23 cellular contexts compared by ENCODE assay signal in the genomic region with DNA sequence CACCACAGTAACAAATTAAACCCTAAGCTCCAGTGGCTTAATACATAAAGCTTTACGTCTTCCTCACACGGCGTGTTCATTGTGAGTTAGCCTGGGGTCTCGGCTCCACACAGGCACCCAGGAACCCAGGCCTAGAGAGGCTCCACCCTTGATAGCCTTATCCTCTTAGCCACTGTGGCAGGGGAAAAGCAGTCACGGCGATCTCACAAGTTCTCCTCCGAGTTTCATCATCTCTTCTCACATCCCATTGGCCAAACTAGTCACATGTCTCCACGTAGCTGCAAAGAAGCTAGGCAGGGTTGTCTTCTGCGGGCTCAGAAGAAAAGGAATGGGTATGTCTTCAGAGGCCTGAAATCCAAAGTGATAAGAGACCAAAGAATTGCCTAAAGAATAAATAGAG.
"Had no signal": no experiment of that assay in that cellular context is flagged by ENCODE, and none has a peak within 500 bp of the region (broad histone marks: within the 10 kb centered on the region; RNA-seq: fewer than 3 reads in every experiment).

No MANE protein-coding gene starts in this region.

- H3K36me3 Mint-ChIP-seq: naive thymus-derived CD8-positive, alpha-beta T cell had no signal

- H3K4me3 ChIP-seq: esophagus squamous epithelium, psoas muscle, transverse colon, uterus had no signal

- H3K27me3 ChIP-seq: transverse colon had no signal

- H3K4me3 Mint-ChIP-seq: activated B cell treated with CpG ODN at 0.5 μM for 24 hours; activated T-cell treated with anti-CD3 and anti-CD28 coated beads, Interleukin-2, amount 50 U/mL, for 4 hours; activated T-helper 17 cell treated with anti-CD3 and anti-CD28 coated beads, Interleukin-2, amount 50 U/mL, for 72 hours; dendritic cell treated with granulocyte-macrophage colony-stimulating factor and Interleukin-4, amounts not matched to agents 40 ng/mL and 50 ng/mL, for 4 days; naive thymus-derived CD8-positive, alpha-beta T cell; neural crest cell had no signal

- ATAC-seq: activated T-cell treated with anti-CD3 and anti-CD28 coated beads, Interleukin-2, amount 50 U/mL, for 4 hours; activated T-helper 17 cell treated with anti-CD3 and anti-CD28 coated beads, Interleukin-2, amount 50 U/mL, for 72 hours; naive thymus-derived CD8-positive, alpha-beta T cell had no signal

- H3K4me1 ChIP-seq: esophagus squamous epithelium, parathyroid adenoma, psoas muscle, transverse colon, uterus had no signal

- H3K27ac Mint-ChIP-seq: activated B cell treated with CpG ODN at 0.5 μM for 24 hours; activated T-helper 17 cell treated with anti-CD3 and anti-CD28 coated beads, Interleukin-2, amount 50 U/mL, for 72 hours; dendritic cell treated with granulocyte-macrophage colony-stimulating factor and Interleukin-4, amounts not matched to agents 40 ng/mL and 50 ng/mL, for 4 days; naive thymus-derived CD8-positive, alpha-beta T cell had no signal

- H3K27ac ChIP-seq: esophagus squamous epithelium, parathyroid adenoma, psoas muscle, transverse colon, uterus had no signal

- H3K9me3 Mint-ChIP-seq: activated T-helper 17 cell treated with anti-CD3 and anti-CD28 coated beads, Interleukin-2, amount 50 U/mL, for 72 hours had no signal

- H3K9me3 ChIP-seq: esophagus squamous epithelium, psoas muscle, transverse colon, uterus had no signal

- H3K79me2 ChIP-seq: parathyroid adenoma had no signal

- H3K36me3 ChIP-seq: esophagus squamous epithelium, transverse colon, uterus had no signal

- H3K4me1 Mint-ChIP-seq: activated B cell treated with CpG ODN at 0.5 μM for 24 hours; activated T-helper 17 cell treated with anti-CD3 and anti-CD28 coated beads, Interleukin-2, amount 50 U/mL, for 72 hours had no signal

- DNase-seq: activated B cell treated with CpG ODN at 0.5 μM for 24 hours; activated gamma-delta T cell treated with Interleukin-2 at 50 U/mL for 16 hours; activated naive CD4-positive, alpha-beta T cell treated with anti-CD3 and anti-CD28 coated beads, Interleukin-2, amount 50 U/mL, for 16 hours; activated T-cell treated with anti-CD3 and anti-CD28 coated beads, Interleukin-2, amount 50 U/mL, for 4 hours; amniotic stem cell; central memory CD4-positive, alpha-beta T cell; effector CD4-positive, alpha-beta T cell; esophagus squamous epithelium; foreskin melanocyte; naive thymus-derived CD8-positive, alpha-beta T cell; nucleus accumbens; psoas muscle; stimulated activated CD4-positive, alpha-beta T cell treated with anti-CD3 and anti-CD28 coated beads, Interleukin-15, amount 100 ng/mL, for 24 hours; stimulated activated naive CD4-positive, alpha-beta T cell; T-helper 2 cell; transverse colon; uterus had no signal

- FAIRE-seq: astrocyte, islet of Langerhans had no signal

- H2AFZ ChIP-seq: parathyroid adenoma had no signal

- H3K9ac ChIP-seq: parathyroid adenoma had no signal
